23 cellular contexts compared by ENCODE assay signal in the genomic region with DNA sequence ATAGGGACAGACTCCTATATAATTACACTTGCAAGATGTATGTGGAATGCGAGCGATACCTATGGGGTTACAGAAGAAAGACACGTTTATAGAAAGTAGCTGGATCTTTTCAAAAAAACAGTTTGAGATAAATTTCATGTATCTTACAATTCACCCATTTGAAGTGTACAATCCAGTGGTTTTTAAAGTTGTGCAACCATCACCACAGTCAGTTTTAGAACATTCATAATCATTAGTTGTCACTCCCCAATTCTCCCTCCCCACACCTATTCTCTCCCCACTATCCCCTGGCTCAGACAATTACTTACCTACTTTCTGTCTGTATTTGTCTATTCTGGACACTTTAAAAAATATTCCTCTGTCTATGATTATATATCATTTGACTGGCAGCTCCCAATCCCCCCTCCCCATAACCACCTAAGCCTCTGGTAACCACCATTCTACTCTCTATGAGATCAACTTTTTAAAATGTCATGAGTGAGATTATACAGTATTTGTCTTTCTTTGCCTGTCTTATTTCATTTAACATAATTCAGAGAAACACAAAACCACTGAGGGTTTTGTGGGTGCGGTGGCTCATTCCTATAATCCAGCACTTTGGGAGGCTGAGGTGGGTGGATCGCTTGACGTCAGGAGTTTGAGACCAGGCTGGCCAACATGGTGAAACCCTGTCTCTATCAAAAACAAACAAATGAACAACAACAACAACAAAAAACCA. TPM values are rescaled to one million over a fixed set of nuclear protein-coding genes. Genes with fewer than 3 reads are reported as not detected.
A peak's percentile ranks its signal among the peaks of the same experiment; 100 is the strongest.
DNase-seq lines count a peak whose midpoint lies in the region; ATAC-seq and TF ChIP-seq lines count a peak whose summit lies in the region.
"Had no signal": no experiment of that assay in that cellular context is flagged by ENCODE, and none has a peak within 500 bp of the region (broad histone marks: within the 10 kb centered on the region; RNA-seq: fewer than 3 reads in every experiment).

No MANE protein-coding gene starts in this region.

- BruUV-seq in MCF 10A (replicated peaks; lab: Mats Ljungman, UMichigan), result no TSS peak

- CTCF ChIA-PET in MCF 10A (lab: Yijun Ruan, JAX), result no interaction called here

- no peaks in the 10 kb centered on the region for H3K27me3 Mint-ChIP-seq in MCF 10A (ENCODE audit: insufficient read depth, unreplicated experiment)
- H3K27me3 Mint-ChIP-seq: activated B cell treated with CpG ODN at 0.5 μM for 24 hours; activated CD4-positive, alpha-beta memory T cell treated with anti-CD3 and anti-CD28 coated beads, Interleukin-2, amount 10 ng/mL, durations not matched to agents 7 days and 5 days; naive thymus-derived CD8-positive, alpha-beta T cell had no signal

- no peaks in the 10 kb centered on the region for H3K27me3 ChIP-seq in breast epithelium
- H3K27me3 ChIP-seq: body of pancreas, foreskin keratinocyte, transverse colon had no signal

- POLR2A ChIA-PET in MCF 10A (lab: Yijun Ruan, JAX), result interaction anchor here (2.0 kb wide), 1 partner anchor 8 kb away, joined by 5 read pairs; no protein-coding TSS in a partner anchor

- no peak for ATAC-seq in stimulated activated effector memory CD8-positive, alpha-beta T cell treated with anti-CD3 and anti-CD28 coated beads, Interleukin-12 subunit alpha, Interleukin-12 subunit beta, amount 100 ng/mL, for 72 hours
- ATAC-seq: activated T-cell treated with anti-CD3 and anti-CD28 coated beads, Interleukin-2, amount 50 U/mL, for 4 hours; body of pancreas; foreskin keratinocyte; naive thymus-derived CD8-positive, alpha-beta T cell; SK-N-SH treated with all-trans-retinoic acid at 6 μM for 48 hours had no signal

- peaks cover 20% of the 10 kb centered on the region for H3K4me1 Mint-ChIP-seq in MCF 10A (ENCODE audit: insufficient read depth, unreplicated experiment)
- H3K4me1 Mint-ChIP-seq in stimulated activated effector memory CD8-positive, alpha-beta T cell treated with anti-CD3 and anti-CD28 coated beads, Interleukin-12 subunit alpha, Interleukin-12 subunit beta, amount 100 ng/mL, for 72 hours, result peaks cover 67% of the 10 kb centered on the region

- no peaks in the 10 kb centered on the region for H3K4me1 ChIP-seq in breast epithelium
- H3K4me1 ChIP-seq: foreskin keratinocyte had no signal

- H3K4me3 ChIP-seq in breast epithelium, result no peak overlapping the region
- H3K4me3 ChIP-seq: body of pancreas, transverse colon had no signal

- H3K36me3 ChIP-seq in breast epithelium, result no peaks in the 10 kb centered on the region
- H3K36me3 ChIP-seq: transverse colon had no signal

- intact Hi-C loops in MCF 10A (cut with micrococcal nuclease) (no loop called here), breast epithelium (cut with DNase I; ENCODE audit: low total_unique reads) (no loop called here)

- peaks cover 5% of the 10 kb centered on the region for H3K36me3 Mint-ChIP-seq in MCF 10A (ENCODE audit: insufficient read depth, unreplicated experiment)
- H3K36me3 Mint-ChIP-seq in stimulated activated effector memory CD8-positive, alpha-beta T cell treated with anti-CD3 and anti-CD28 coated beads, Interleukin-12 subunit alpha, Interleukin-12 subunit beta, amount 100 ng/mL, for 72 hours, result peaks cover 27% of the 10 kb centered on the region

- TF ChIP-seq CTCF in MCF 10A (IDR thresholded peaks at IDR 0.05; ENCODE audit: unreplicated experiment) (no peak), breast epithelium (IDR thresholded peaks at IDR 0.05) (no peak), VCaP (conservative IDR thresholded peaks at IDR 0.05) (no peak)

- peak overlapping the region; percentile 4 for H3K27ac Mint-ChIP-seq in MCF 10A (ENCODE audit: low read depth, unreplicated experiment)
- peak overlapping the region; percentile 54 for H3K27ac Mint-ChIP-seq in stimulated activated effector memory CD8-positive, alpha-beta T cell treated with anti-CD3 and anti-CD28 coated beads, Interleukin-12 subunit alpha, Interleukin-12 subunit beta, amount 100 ng/mL, for 72 hours
- H3K27ac Mint-ChIP-seq: activated B cell treated with CpG ODN at 0.5 μM for 24 hours; activated CD4-positive, alpha-beta memory T cell treated with anti-CD3 and anti-CD28 coated beads, Interleukin-2, amount 10 ng/mL, durations not matched to agents 7 days and 5 days had no signal

- TF ChIP-seq POLR2A in breast epithelium (IDR thresholded peaks at IDR 0.05), result no peak

- H3K9me3 Mint-ChIP-seq in MCF 10A (ENCODE audit: unreplicated experiment), result no peaks in the 10 kb centered on the region
- no peaks in the 10 kb centered on the region for H3K9me3 Mint-ChIP-seq in stimulated activated effector memory CD8-positive, alpha-beta T cell treated with anti-CD3 and anti-CD28 coated beads, Interleukin-12 subunit alpha, Interleukin-12 subunit beta, amount 100 ng/mL, for 72 hours
- H3K9me3 Mint-ChIP-seq: activated B cell treated with CpG ODN at 0.5 μM for 24 hours; activated CD4-positive, alpha-beta memory T cell treated with anti-CD3 and anti-CD28 coated beads, Interleukin-2, amount 10 ng/mL, durations not matched to agents 7 days and 5 days; activated T-cell treated with anti-CD3 and anti-CD28 coated beads, Interleukin-2, amount 50 U/mL, for 4 hours had no signal

- no peak overlapping the region for H3K27ac ChIP-seq in breast epithelium
- peak overlapping the region; percentile 76 for H3K27ac ChIP-seq in VCaP
- H3K27ac ChIP-seq: body of pancreas, foreskin keratinocyte, transverse colon had no signal

- no peaks in the 10 kb centered on the region for H3K9me3 ChIP-seq in breast epithelium
- H3K9me3 ChIP-seq: body of pancreas, transverse colon had no signal

- no peak overlapping the region for H3K4me3 Mint-ChIP-seq in MCF 10A (ENCODE audit: unreplicated experiment)
- H3K4me3 Mint-ChIP-seq in stimulated activated effector memory CD8-positive, alpha-beta T cell treated with anti-CD3 and anti-CD28 coated beads, Interleukin-12 subunit alpha, Interleukin-12 subunit beta, amount 100 ng/mL, for 72 hours, result no peak overlapping the region
- H3K4me3 Mint-ChIP-seq: activated B cell treated with CpG ODN at 0.5 μM for 24 hours; activated CD4-positive, alpha-beta memory T cell treated with anti-CD3 and anti-CD28 coated beads, Interleukin-2, amount 10 ng/mL, durations not matched to agents 7 days and 5 days; activated T-cell treated with anti-CD3 and anti-CD28 coated beads, Interleukin-2, amount 50 U/mL, for 4 hours; naive thymus-derived CD8-positive, alpha-beta T cell had no signal

- DNase-seq in MCF 10A (ENCODE audit: unreplicated experiment) (no peak), breast epithelium (ENCODE audit: low spot score in 2 of 2) (no peak), fibroblast of peridontal ligament (ENCODE audit: extremely low read depth) (peak; percentile 46), mesenteric fat pad (ENCODE audit: low spot score) (no peak)
- DNase-seq in stimulated activated effector memory CD8-positive, alpha-beta T cell treated with anti-CD3 and anti-CD28 coated beads, Interleukin-12 subunit alpha, Interleukin-12 subunit beta, amount 100 ng/mL, for 72 hours (ENCODE audit: low spot score in 2 of 2), result no peak
- DNase-seq in stimulated activated naive CD4-positive, alpha-beta T cell (lab: John Stamatoyannopoulos, UW), result no peak
- DNase-seq: activated B cell treated with CpG ODN at 0.5 μM for 24 hours; activated CD4-positive, alpha-beta memory T cell treated with anti-CD3 and anti-CD28 coated beads, Interleukin-2, amount 10 ng/mL, durations not matched to agents 7 days and 5 days; activated T-cell treated with anti-CD3 and anti-CD28 coated beads, Interleukin-2, amount 50 U/mL, for 4 hours; body of pancreas; DMS153; erythroblast; foreskin keratinocyte; midbrain; naive thymus-derived CD8-positive, alpha-beta T cell; NCI-H1436; NCI-H446 treated with DMSO at 0.1 percent for 48 hours; OCI-M1; stimulated activated CD4-positive, alpha-beta T cell treated with anti-CD3 and anti-CD28 coated beads, Interleukin-12 subunit alpha, Interleukin-12 subunit beta, amount 100 ng/mL, for 4 hours; stimulated activated CD4-positive, alpha-beta T cell treated with anti-CD3 and anti-CD28 coated beads, Interleukin-4, amount 100 ng/mL, for 24 hours; transverse colon had no signal

RNA-seq across cellular contexts. Expression of a gene that starts 39.1 kb away (rescaled TPM):
- total RNA-seq in MCF 10A (2022) (86.0 and 90.7 TPM in 2 replicates), breast epithelium (10 to 100 TPM; 22.3 to 40.6 (median 26.5) TPM), mesenteric fat pad (69.3 TPM)

RNA-seq across cellular contexts. Expression of a gene that starts 39.1 kb away (rescaled TPM):
- total RNA-seq in MCF 10A (2022) (8.1 and 8.5 TPM in 2 replicates), breast epithelium (10 to 100 TPM; 17.0 to 54.9 (median 38.6) TPM), mesenteric fat pad (25.0 TPM)
